In genomic region chr4:52402582-52402981, GRCh38 we compare ENCODE assay signal across 21 cellular contexts.
"Had no signal": no experiment of that assay in that cellular context is flagged by ENCODE, and none has a peak within 500 bp of the region (broad histone marks: within the 10 kb centered on the region; RNA-seq: fewer than 3 reads in every experiment).

No MANE protein-coding gene starts in this region.

- H3K4me2 ChIP-seq: hepatocyte had no signal

- H3K9ac ChIP-seq: parathyroid adenoma had no signal

- H3K4me3 ChIP-seq: coronary artery, esophagus squamous epithelium, hepatocyte, lung, mucosa of descending colon, right lobe of liver, thoracic aorta, tibial nerve, upper lobe of left lung had no signal

- DNase-seq: dermis blood vessel endothelial cell; effector memory CD4-positive, alpha-beta T cell; esophagus squamous epithelium; foreskin melanocyte; kidney; mucosa of descending colon; naive B cell; right lobe of liver; small intestine; stimulated activated CD4-positive, alpha-beta T cell treated with anti-CD3 and anti-CD28 coated beads, Interleukin-15, amount 100 ng/mL, for 24 hours; stimulated activated CD4-positive, alpha-beta T cell treated with anti-CD3 and anti-CD28 coated beads, Interleukin-2, amount 100 ng/mL, for 48 hours; stimulated activated naive B cell treated with anti-CD40 and anti-IgM and Interleukin-4, amounts not matched to agents 10 μg/mL and 1 μg/mL and 100 μg/mL, for 72 hours had no signal

- H3K27me3 ChIP-seq: esophagus squamous epithelium, hepatocyte, right lobe of liver, tibial nerve, upper lobe of left lung had no signal

- H3K79me2 ChIP-seq: hepatocyte, parathyroid adenoma had no signal

- H3K9me3 ChIP-seq: esophagus squamous epithelium, mucosa of descending colon, right lobe of liver, thoracic aorta, tibial nerve, upper lobe of left lung had no signal

- ATAC-seq: left lobe of liver; mucosa of descending colon; natural killer cell treated with Interleukin-12 subunit alpha and Interleukin-12 subunit beta and Interleukin-15 and Interleukin-18, amount 100 ng/mL, for 72 hours; right lobe of liver; stimulated activated naive B cell treated with anti-CD40 and anti-IgM and Interleukin-4, amounts not matched to agents 10 μg/mL and 1 μg/mL and 100 μg/mL, for 72 hours had no signal

- H2AFZ ChIP-seq: hepatocyte, parathyroid adenoma had no signal

- H3K36me3 ChIP-seq: esophagus squamous epithelium, right lobe of liver, thoracic aorta, tibial nerve, upper lobe of left lung had no signal

- H3K4me1 ChIP-seq: esophagus squamous epithelium, parathyroid adenoma, right lobe of liver, tibial nerve, upper lobe of left lung had no signal
